ENCODE assay signal across 20 cellular contexts in the genomic region with DNA sequence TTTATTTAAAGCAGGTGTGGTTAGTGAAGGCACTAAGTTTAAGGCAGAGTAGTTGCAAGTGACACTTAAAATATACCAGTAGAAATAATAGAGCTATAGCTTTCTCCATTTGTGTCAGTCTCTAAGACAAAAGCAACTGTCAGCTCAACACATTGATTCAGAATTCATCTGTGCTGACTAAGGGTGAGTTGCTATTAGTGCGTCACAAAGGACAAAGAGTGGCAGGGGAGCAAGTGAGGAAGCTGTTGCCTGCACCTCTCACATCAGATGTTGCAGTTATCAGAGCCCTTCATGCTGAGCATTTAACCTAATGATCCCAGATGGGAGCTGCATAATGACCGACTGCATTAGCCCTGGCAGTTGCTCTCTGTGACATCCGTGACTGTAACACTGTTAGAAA.
"Had no signal": no experiment of that assay in that cellular context is flagged by ENCODE, and none has a peak within 500 bp of the region (broad histone marks: within the 10 kb centered on the region; RNA-seq: fewer than 3 reads in every experiment).

No MANE protein-coding gene starts in this region.

- H3K4me3 ChIP-seq: left ventricle myocardium inferior, stomach, thyroid gland, upper lobe of left lung, vagina had no signal

- H3K4me1 ChIP-seq: left ventricle myocardium inferior, parathyroid adenoma, stomach, thyroid gland, upper lobe of left lung, vagina had no signal

- H3K27ac ChIP-seq: left ventricle myocardium inferior, parathyroid adenoma, stomach, thyroid gland, upper lobe of left lung, vagina, VCaP had no signal

- H3K27me3 ChIP-seq: stomach, thyroid gland, upper lobe of left lung, vagina had no signal

- H3K9ac ChIP-seq: parathyroid adenoma had no signal

- H3K79me2 ChIP-seq: parathyroid adenoma had no signal

- DNase-seq: activated CD4-positive, alpha-beta T cell treated with anti-CD3 and anti-CD28 coated beads for 4 hours; activated CD4-positive, alpha-beta T cell treated with anti-CD3 and anti-CD28 coated beads, Interleukin-2, amount 50 U/mL, for 4 hours; activated naive CD4-positive, alpha-beta T cell; activated T-cell treated with anti-CD3 and anti-CD28 coated beads for 4 hours; activated T-cell treated with anti-CD3 and anti-CD28 coated beads, Interleukin-2, amount 50 U/mL, for 72 hours; effector memory CD4-positive, alpha-beta T cell; foreskin melanocyte; left ventricle myocardium inferior; occipital lobe; right cardiac atrium; stimulated activated CD4-positive, alpha-beta T cell treated with anti-CD3 and anti-CD28 coated beads, Interleukin-15, amount 100 ng/mL, for 24 hours; stimulated activated CD4-positive, alpha-beta T cell treated with anti-CD3 and anti-CD28 coated beads, Interleukin-2, amount 100 ng/mL, for 24 hours; stimulated activated naive B cell treated with anti-CD40 and anti-IgM and Interleukin-4, amounts not matched to agents 10 μg/mL and 1 μg/mL and 100 μg/mL, for 72 hours; stomach; T-cell; upper lobe of left lung had no signal

- H3K36me3 ChIP-seq: upper lobe of left lung, vagina had no signal
